16 cellular contexts compared by ENCODE assay signal in the genomic region with DNA sequence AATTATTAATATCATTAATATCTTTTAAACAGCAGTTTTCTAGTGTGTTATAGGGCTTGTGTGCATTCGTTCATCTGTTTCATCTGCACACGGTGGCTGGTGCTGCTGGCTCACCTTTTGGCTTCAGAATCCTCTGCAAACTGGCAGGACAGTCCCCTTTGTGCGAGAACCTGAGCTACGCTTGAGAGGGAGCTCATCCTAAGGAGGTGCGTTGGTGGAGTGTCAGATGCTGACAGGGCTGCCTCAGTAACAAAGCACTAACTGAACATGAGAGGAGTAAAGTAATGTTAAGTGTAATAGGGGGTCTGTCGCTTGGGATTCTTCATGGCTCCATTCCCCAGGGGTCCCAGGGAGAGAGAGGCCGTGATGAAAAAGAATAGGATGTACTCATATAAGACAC. TPM values are rescaled to one million over a fixed set of nuclear protein-coding genes. Genes with fewer than 3 reads are reported as not detected.
A peak's percentile ranks its signal among the peaks of the same experiment; 100 is the strongest.
DNase-seq lines count a peak whose midpoint lies in the region; ATAC-seq and TF ChIP-seq lines count a peak whose summit lies in the region.
"Had no signal": no experiment of that assay in that cellular context is flagged by ENCODE, and none has a peak within 500 bp of the region (broad histone marks: within the 10 kb centered on the region; RNA-seq: fewer than 3 reads in every experiment).

No MANE protein-coding gene starts in this region.

- H3K36me3 ChIP-seq in heart left ventricle: no peaks in the 10 kb centered on the region
- no peaks in the 10 kb centered on the region for H3K36me3 ChIP-seq in mesenchymal stem cell (ENCODE audit: control insufficient read depth in 1 of 2, insufficient read depth in 2 of 2, low read depth in 1 of 2, low read length in 2 of 2)
- H3K36me3 ChIP-seq in left lung: no peaks in the 10 kb centered on the region

- no peaks in the 10 kb centered on the region for H3K9me3 ChIP-seq in heart left ventricle
- H3K9me3 ChIP-seq in mesenchymal stem cell (ENCODE audit: control insufficient read depth, low read length): no peaks in the 10 kb centered on the region
- no peaks in the 10 kb centered on the region for H3K9me3 ChIP-seq in left lung

- no peak overlapping the region for H3K9ac ChIP-seq in mesenchymal stem cell (ENCODE audit: low read length)

- H3K4me3 Mint-ChIP-seq in brain: no peak overlapping the region
- H3K4me3 Mint-ChIP-seq in stimulated activated effector memory CD8-positive, alpha-beta T cell treated with anti-CD3 and anti-CD28 coated beads, Interleukin-12 subunit alpha, Interleukin-12 subunit beta, amount 100 ng/mL, for 72 hours: no peak overlapping the region

- peak overlapping the region; percentile 64 for H4K91ac ChIP-seq in mesenchymal stem cell (ENCODE audit: low read length)

- H3K9me3 Mint-ChIP-seq in brain: no peaks in the 10 kb centered on the region
- H3K9me3 Mint-ChIP-seq in stimulated activated effector memory CD8-positive, alpha-beta T cell treated with anti-CD3 and anti-CD28 coated beads, Interleukin-12 subunit alpha, Interleukin-12 subunit beta, amount 100 ng/mL, for 72 hours: no peaks in the 10 kb centered on the region

- H3K23ac ChIP-seq in mesenchymal stem cell (ENCODE audit: low read length in 2 of 2): no peak overlapping the region

- H2AK5ac ChIP-seq in mesenchymal stem cell (ENCODE audit: low read length, severe bottlenecking): peak overlapping the region; percentile 9

- H3K14ac ChIP-seq in mesenchymal stem cell (ENCODE audit: low read length in 2 of 2): peak overlapping the region in 1 of 2 experiments; percentile 26

- DNase-seq in heart left ventricle: no peak
- no peak for DNase-seq in left ventricle myocardium superior
- no peak for DNase-seq in mesenchymal stem cell
- no peak for DNase-seq in stimulated activated effector memory CD8-positive, alpha-beta T cell treated with anti-CD3 and anti-CD28 coated beads, Interleukin-12 subunit alpha, Interleukin-12 subunit beta, amount 100 ng/mL, for 72 hours (ENCODE audit: low spot score in 2 of 2)
- DNase-seq in left lung: no peak
- no peak for DNase-seq in D341Med (ENCODE audit: low spot score)
- no peak for DNase-seq in cerebellar nuclear complex (lab: John Stamatoyannopoulos, UW)
- DNase-seq: 8988T, COR-L47, HCEC 1CT, NCI-H1105 treated with DMSO at 0.1 percent for 48 hours, NCI-H1694, NCI-H2081 treated with DMSO at 0.1 percent for 48 hours, RPMI8226, SIG-M5 had no signal

- peaks cover 63% of the 10 kb centered on the region for H3K4me1 Mint-ChIP-seq in brain
- H3K4me1 Mint-ChIP-seq in stimulated activated effector memory CD8-positive, alpha-beta T cell treated with anti-CD3 and anti-CD28 coated beads, Interleukin-12 subunit alpha, Interleukin-12 subunit beta, amount 100 ng/mL, for 72 hours: no peaks in the 10 kb centered on the region

- no peak overlapping the region for H2BK120ac ChIP-seq in mesenchymal stem cell (ENCODE audit: low read depth, low read length)

- ATAC-seq in heart left ventricle (no peak), left ventricle myocardium superior (no peak), left lung (no peak)
- ATAC-seq in stimulated activated effector memory CD8-positive, alpha-beta T cell treated with anti-CD3 and anti-CD28 coated beads, Interleukin-12 subunit alpha, Interleukin-12 subunit beta, amount 100 ng/mL, for 72 hours: peak; percentile 13

- peak overlapping the region in 4 of 5 experiments; percentile 62 to 94 (median 78) for H3K27ac Mint-ChIP-seq in brain
- peak overlapping the region; percentile 56 for H3K27ac Mint-ChIP-seq in stimulated activated effector memory CD8-positive, alpha-beta T cell treated with anti-CD3 and anti-CD28 coated beads, Interleukin-12 subunit alpha, Interleukin-12 subunit beta, amount 100 ng/mL, for 72 hours

- peaks cover 3% of the 10 kb centered on the region for H3K79me1 ChIP-seq in mesenchymal stem cell (replicated peaks; ENCODE audit: low read length, poor library complexity, severe bottlenecking)

- H2AFZ ChIP-seq in mesenchymal stem cell (ENCODE audit: low read depth, low read length): no peak overlapping the region

- H3K27me3 ChIP-seq in heart left ventricle: peaks cover 0 to 19% (median 0%) of the 10 kb centered on the region in 9 donors
- H3K27me3 ChIP-seq in mesenchymal stem cell (ENCODE audit: control insufficient read depth in 1 of 2, insufficient read depth in 1 of 2, low read length in 2 of 2): no peaks in the 10 kb centered on the region
- H3K27me3 ChIP-seq in left lung: peaks cover 0 to 27% of the 10 kb centered on the region in 2 donors

- TF ChIP-seq POLR2A in heart left ventricle (IDR thresholded peaks at IDR 0.05): no peak

- TF ChIP-seq CTCF in heart left ventricle (IDR thresholded peaks at IDR 0.05) (no peak), brain (conservative IDR thresholded peaks at IDR 0.05) (no peak), left lung (IDR thresholded peaks at IDR 0.05) (no peak)

- no peaks in the 10 kb centered on the region for H3K27me3 Mint-ChIP-seq in brain

- H3K4me1 ChIP-seq in heart left ventricle (peaks cover 3 to 44% (median 29%) of the 10 kb centered on the region in 12 donors), mesenchymal stem cell (ENCODE audit: control insufficient read depth, insufficient read depth, low read depth, low read length) (peaks cover 2% of the 10 kb centered on the region), left lung (no peaks in the 10 kb centered on the region)

- H2BK15ac ChIP-seq in mesenchymal stem cell (ENCODE audit: low read depth, poor library complexity, severe bottlenecking): no peak overlapping the region

- peak overlapping the region; percentile 15 to 29 for H2BK12ac ChIP-seq in mesenchymal stem cell (ENCODE audit: low read length in 2 of 2)

- no peak overlapping the region for H3K4me2 ChIP-seq in mesenchymal stem cell (ENCODE audit: low read length, poor library complexity, severe bottlenecking)

- no peaks in the 10 kb centered on the region for H3K36me3 Mint-ChIP-seq in brain
- H3K36me3 Mint-ChIP-seq in stimulated activated effector memory CD8-positive, alpha-beta T cell treated with anti-CD3 and anti-CD28 coated beads, Interleukin-12 subunit alpha, Interleukin-12 subunit beta, amount 100 ng/mL, for 72 hours: no peaks in the 10 kb centered on the region

- H3K18ac ChIP-seq in mesenchymal stem cell (ENCODE audit: low read depth in 1 of 2, low read length in 2 of 2): peak overlapping the region; percentile 9 to 46

- H4K8ac ChIP-seq in mesenchymal stem cell (ENCODE audit: low read length): peak overlapping the region; percentile 72

- peak overlapping the region in 1 of 2 experiments; percentile 54 for H3K4ac ChIP-seq in mesenchymal stem cell (ENCODE audit: low read depth in 1 of 2, low read length in 2 of 2)

- H2BK5ac ChIP-seq in mesenchymal stem cell (ENCODE audit: low read depth, low read length, poor library complexity, severe bottlenecking): no peak overlapping the region

- intact Hi-C loops in heart left ventricle (cut with DNase I): no loop called here
- intact Hi-C loops in left ventricle myocardium superior (cut with micrococcal nuclease): no loop called here
- intact Hi-C loops in left lung (cut with DNase I): no loop called here

- H3K4me3 ChIP-seq in heart left ventricle (no peak overlapping the region), mesenchymal stem cell (ENCODE audit: insufficient read depth in 1 of 2, low read depth in 1 of 2, low read length in 2 of 2) (no peak overlapping the region), left lung (no peak overlapping the region)

- H3K27ac ChIP-seq in heart left ventricle: peak overlapping the region in 10 of 12 donors; percentile 4 to 63 (median 40)
- no peak overlapping the region for H3K27ac ChIP-seq in mesenchymal stem cell (ENCODE audit: low read length, poor library complexity, severe bottlenecking)
- no peak overlapping the region for H3K27ac ChIP-seq in left lung

- WGBS in heart left ventricle, 4 donors: 58 to 76% (median 64%) methylated on average over 7 of the region's 7 CpGs
- 79% methylated on average over 7 of the region's 7 CpGs for WGBS in mesenchymal stem cell

RNA-seq across cellular contexts. Expression of gene ELOVL2, which starts 22.4 kb away (rescaled TPM):
- total RNA-seq in heart left ventricle (1 to 10 TPM; 1.1 to 6.1 (median 1.7) TPM), left ventricle myocardium superior (1.3 TPM), left lung (under 1 TPM; 0.09 to 0.24 TPM)
- polyA plus RNA-seq in heart left ventricle (1 to 10 TPM; 1.3 to 1.6 TPM), brain (ENCODE audit: insufficient read depth, low read depth, low replicate concordance) (25.3 TPM)
- polyA plus RNA-seq in mesenchymal stem cell (2013, experiment 1 of 2): 11.7 TPM
- 12.0 TPM for polyA plus RNA-seq in mesenchymal stem cell (2013, experiment 2 of 2)

Comparison
In these comparisons a context has a peak if more than half of its experiments do, and no peak if none do; other contexts are left out.
1. H3K27ac ChIP-seq: peak in heart left ventricle (10 of 12); none in mesenchymal stem cell (single experiment) and left lung (0 of 2).